17 cellular contexts compared by ENCODE assay signal in the genomic region with DNA sequence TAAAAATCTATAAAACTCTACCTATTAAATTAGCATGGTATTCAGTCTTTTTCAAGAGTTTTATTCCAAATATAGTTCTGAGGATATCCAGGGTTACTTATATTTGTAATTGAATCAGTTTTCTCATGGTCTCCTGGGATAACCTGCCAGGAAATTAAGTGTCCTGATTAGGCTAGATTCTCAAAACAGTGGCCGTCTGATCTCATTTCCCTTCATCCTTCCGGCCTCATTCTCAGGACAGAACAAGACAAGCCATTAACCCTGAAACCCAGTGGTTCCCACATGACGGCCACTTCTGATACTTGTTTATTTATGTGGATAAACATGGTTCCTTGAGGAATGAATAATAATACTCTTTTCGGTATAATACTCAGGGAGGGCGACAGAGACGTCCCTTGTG.
"Had no signal": no experiment of that assay in that cellular context is flagged by ENCODE, and none has a peak within 500 bp of the region (broad histone marks: within the 10 kb centered on the region; RNA-seq: fewer than 3 reads in every experiment).

No MANE protein-coding gene starts in this region.

- H3K9ac ChIP-seq: SK-N-SH had no signal

- H3K4me2 ChIP-seq: SK-N-SH had no signal

- H3K4me3 ChIP-seq: MG63, SJSA1 had no signal

- H3K36me3 ChIP-seq: MG63, SJSA1 had no signal

- H3K9me3 ChIP-seq: MG63, SJSA1, SK-N-SH had no signal

- DNase-seq: KBM-7, MG63, NCI-H1092, NCI-H1436, NCI-H187 treated with DMSO at 0.1 percent for 48 hours, NCI-H2029 treated with DMSO at 0.1 percent for 48 hours, NCI-H2171 treated with DMSO at 0.1 percent for 48 hours, NCI-H2227 treated with DMSO at 0.1 percent for 48 hours, NCI-H524, NCI-H526 treated with DMSO at 0.1 percent for 48 hours, NCI-H774, Right ventricle myocardium superior, RPMI8226, SIG-M5, SK-N-SH had no signal

- H3K27ac ChIP-seq: HL-60, SJSA1 had no signal

- H3K4me1 ChIP-seq: SJSA1 had no signal

- H3K27me3 ChIP-seq: MG63, SJSA1 had no signal
